In the genomic region with DNA sequence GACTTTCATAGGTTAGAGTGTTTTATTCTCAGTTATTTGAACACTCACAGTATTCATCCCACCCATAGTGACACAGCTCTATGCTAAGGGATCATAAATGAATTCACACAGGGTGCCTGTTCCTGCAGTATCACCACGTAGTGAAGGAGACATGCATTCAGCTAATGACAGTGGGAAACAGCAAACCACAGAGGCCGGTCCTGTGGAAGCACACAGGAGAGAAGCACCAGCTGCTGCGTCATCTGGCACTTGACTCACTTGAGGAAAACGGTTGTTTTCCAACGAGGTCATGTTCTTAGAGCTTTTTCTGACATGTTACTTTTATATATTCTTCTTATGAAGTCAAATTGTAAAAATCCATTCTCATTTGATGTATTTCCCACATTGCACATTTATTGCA, we compare ENCODE assay signal across 2 cellular contexts.
TF ChIP-seq lines count a peak whose summit lies in the region.

No MANE protein-coding gene starts in this region.

TF ChIP-seq in IMR-90, 13 proteins besides CTCF, POLR2A, EP300 and RAD21 (continued from another document):
- TF ChIP-seq, protein P1, sequence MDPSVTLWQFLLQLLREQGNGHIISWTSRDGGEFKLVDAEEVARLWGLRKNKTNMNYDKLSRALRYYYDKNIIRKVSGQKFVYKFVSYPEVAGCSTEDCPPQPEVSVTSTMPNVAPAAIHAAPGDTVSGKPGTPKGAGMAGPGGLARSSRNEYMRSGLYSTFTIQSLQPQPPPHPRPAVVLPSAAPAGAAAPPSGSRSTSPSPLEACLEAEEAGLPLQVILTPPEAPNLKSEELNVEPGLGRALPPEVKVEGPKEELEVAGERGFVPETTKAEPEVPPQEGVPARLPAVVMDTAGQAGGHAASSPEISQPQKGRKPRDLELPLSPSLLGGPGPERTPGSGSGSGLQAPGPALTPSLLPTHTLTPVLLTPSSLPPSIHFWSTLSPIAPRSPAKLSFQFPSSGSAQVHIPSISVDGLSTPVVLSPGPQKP (IDR thresholded peaks at IDR 0.05; ENCODE audit: borderline replicate concordance, low read depth, low read length), result no peak
- peak; percentile 54; the same call in 1 of the 2 replicates for TF ChIP-seq MXI1 (IDR thresholded peaks at IDR 0.05; ENCODE audit: borderline replicate concordance, low read depth, low read length)

TF ChIP-seq in SK-N-SH treated with all-trans-retinoic acid at 6 μM for 48 hours, 23 proteins besides CTCF, POLR2A, EP300 and RAD21 (continued from another document):
- TF ChIP-seq, protein P2, sequence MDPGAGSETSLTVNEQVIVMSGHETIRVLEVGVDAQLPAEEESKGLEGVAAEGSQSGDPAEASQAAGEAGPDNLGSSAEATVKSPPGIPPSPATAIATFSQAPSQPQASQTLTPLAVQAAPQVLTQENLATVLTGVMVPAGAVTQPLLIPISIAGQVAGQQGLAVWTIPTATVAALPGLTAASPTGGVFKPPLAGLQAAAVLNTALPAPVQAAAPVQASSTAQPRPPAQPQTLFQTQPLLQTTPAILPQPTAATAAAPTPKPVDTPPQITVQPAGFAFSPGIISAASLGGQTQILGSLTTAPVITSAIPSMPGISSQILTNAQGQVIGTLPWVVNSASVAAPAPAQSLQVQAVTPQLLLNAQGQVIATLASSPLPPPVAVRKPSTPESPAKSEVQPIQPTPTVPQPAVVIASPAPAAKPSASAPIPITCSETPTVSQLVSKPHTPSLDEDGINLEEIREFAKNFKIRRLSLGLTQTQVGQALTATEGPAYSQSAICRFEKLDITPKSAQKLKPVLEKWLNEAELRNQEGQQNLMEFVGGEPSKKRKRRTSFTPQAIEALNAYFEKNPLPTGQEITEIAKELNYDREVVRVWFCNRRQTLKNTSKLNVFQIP (CRISPR knock-in tag; IDR thresholded peaks at IDR 0.05; ENCODE audit: borderline replicate concordance, low read depth), result no peak
- TF ChIP-seq CSDC2 (CRISPR knock-in tag; IDR thresholded peaks at IDR 0.05) (no peak), ZFP3 (CRISPR knock-in tag; IDR thresholded peaks at IDR 0.05) (no peak), SNAI2 (CRISPR knock-in tag; IDR thresholded peaks at IDR 0.05) (no peak)
TF ChIP-seq in SK-N-SH treated with all-trans-retinoic acid at 6 μM for 48 hours: peak in this region for 0.
